In the genomic region with DNA sequence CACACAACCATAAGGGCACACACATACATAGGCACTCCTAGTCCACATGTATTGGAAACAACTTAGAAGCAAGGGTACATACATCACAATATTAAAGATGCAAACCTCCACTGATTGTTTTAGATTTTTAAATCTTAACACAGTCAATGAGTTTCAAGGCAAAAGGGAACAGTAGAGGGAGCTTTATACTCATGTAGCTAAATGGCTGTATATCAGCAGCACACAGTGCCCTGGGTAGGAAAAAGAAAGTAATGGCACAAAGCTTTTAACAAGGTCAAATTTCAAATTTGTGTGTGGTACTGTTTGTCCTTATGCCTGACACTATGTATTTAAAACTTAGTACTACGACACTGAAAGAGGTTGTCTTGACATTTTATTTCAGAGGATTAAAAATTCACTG, we compare ENCODE assay signal across 8 cellular contexts.
DNase-seq lines count a peak whose midpoint lies in the region; ATAC-seq lines count a peak whose summit lies in the region.

No MANE protein-coding gene starts in this region.

- DNase-seq in NCI-H345 (lab: John Stamatoyannopoulos, UW) = peak; percentile 22
- no peak for DNase-seq in NCI-H345 treated with DMSO at 0.1 percent for 48 hours (lab: John Stamatoyannopoulos, UW; ENCODE audit: unreplicated experiment)
- DNase-seq in NCI-H146 (lab: John Stamatoyannopoulos, UW) = peak; percentile 1
- DNase-seq in amniotic stem cell (lab: John Stamatoyannopoulos, UW) = peak; percentile 36
- DNase-seq in iPS-NIHi7 (ENCODE audit: extremely low spot score) = peak; percentile 17
- DNase-seq in stromal cell of bone marrow (ENCODE audit: low read depth) = peak; percentile 49

- no peak for ATAC-seq in GM19467 (IDR thresholded peaks at IDR 0.05; ENCODE audit: unreplicated experiment)
- ATAC-seq in GM18873 (IDR thresholded peaks at IDR 0.05; ENCODE audit: low FRiP score, unreplicated experiment) = no peak
